In the genomic region with DNA sequence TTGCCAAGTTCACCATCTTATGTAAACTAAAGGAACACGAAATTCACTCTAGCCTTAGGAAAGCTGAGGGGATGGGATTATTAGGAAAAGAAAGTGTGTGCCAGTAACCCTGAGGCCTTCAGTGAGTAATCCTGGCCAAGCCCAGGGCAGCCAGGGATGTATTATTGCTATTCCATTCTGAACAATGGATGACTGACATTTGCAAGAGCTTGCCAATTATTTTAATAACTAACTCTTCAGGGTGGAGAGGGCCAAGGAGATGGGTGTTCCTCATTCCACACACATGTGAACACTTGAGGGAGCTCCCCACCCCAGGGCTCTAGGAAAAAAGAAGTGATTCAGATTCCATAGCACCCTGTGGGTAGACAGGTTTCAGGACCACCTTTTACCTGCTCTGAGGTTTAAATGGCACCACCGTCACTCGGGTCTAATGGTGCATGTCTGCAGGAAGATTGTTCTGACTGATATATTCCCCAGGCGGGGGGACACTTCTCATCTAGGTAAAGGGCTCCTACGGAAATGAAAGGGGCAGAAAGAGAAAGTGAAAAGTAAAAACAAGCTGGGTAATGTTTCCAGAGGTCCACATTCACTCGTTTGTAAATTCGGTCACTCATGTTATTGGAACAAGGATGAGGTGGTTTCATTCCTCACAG, we compare ENCODE assay signal across 9 cellular contexts. TPM values are rescaled to one million over a fixed set of nuclear protein-coding genes. Genes with fewer than 3 reads are reported as not detected.
A peak's percentile ranks its signal among the peaks of the same experiment; 100 is the strongest.
DNase-seq lines count a peak whose midpoint lies in the region; ATAC-seq and TF ChIP-seq lines count a peak whose summit lies in the region.
"Had no signal": no experiment of that assay in that cellular context is flagged by ENCODE, and none has a peak within 500 bp of the region (broad histone marks: within the 10 kb centered on the region; RNA-seq: fewer than 3 reads in every experiment).

No MANE protein-coding gene starts in this region.

- TF ChIP-seq RAD21 in HCT116 (IDR thresholded peaks at IDR 0.05; ENCODE audit: low read depth): no peak

- TF ChIP-seq EP300 in esophagus muscularis mucosa (IDR thresholded peaks at IDR 0.05): no peak

- RAD21 ChIA-PET in HCT116 (lab: Charles Lee; ENCODE audit: low non-redundant PET in 1 of 2, low total read pairs in 2 of 2, uncharacterized antibody in 2 of 2, unreplicated experiment in 2 of 2): interaction anchor here in 1 of 2 experiments (1.0 kb wide), 1 partner anchor 102 kb away, joined by 3 read pairs; no protein-coding TSS in a partner anchor

- no peaks in the 10 kb centered on the region for H3K27me3 ChIP-seq in HCT116 (ENCODE audit: insufficient read depth, low read length)
- no peaks in the 10 kb centered on the region for H3K27me3 ChIP-seq in subcutaneous abdominal adipose tissue (ENCODE audit: control insufficient read depth in 5 of 5, insufficient read depth in 4 of 5, low read length in 5 of 5)
- H3K27me3 ChIP-seq in esophagus muscularis mucosa: no peaks in the 10 kb centered on the region

- WGBS in esophagus muscularis mucosa: 68% methylated on average over 7 of the region's 7 CpGs

- intact Hi-C loops in HCT116 (cut with micrococcal nuclease) (no loop called here), esophagus muscularis mucosa (cut with DNase I) (no loop called here)

- DNase-seq in HCT116 (ENCODE audit: low read depth, low spot score) (no peak), NCI-H69 (lab: John Stamatoyannopoulos, UW) (peak; percentile 62), glomerular visceral epithelial cell (ENCODE audit: extremely low spot score) (peak; percentile 88), esophagus muscularis mucosa (ENCODE audit: extremely low spot score) (no peak), A172 (ENCODE audit: low spot score) (no peak)
- DNase-seq: glutamatergic neuron had no signal

- TF ChIP-seq POLR2A in HCT116 (IDR thresholded peaks at IDR 0.05; ENCODE audit: borderline replicate concordance, extremely low read depth, insufficient read depth, insufficient read length) (no peak), esophagus muscularis mucosa (IDR thresholded peaks at IDR 0.05; ENCODE audit: low read depth) (no peak)

- POLR2A ChIA-PET in HCT116 (lab: Charles Lee): interaction anchor here (1.0 kb wide), 1 partner anchor 44 kb away, joined by 3 read pairs; the partner anchor contains the start of gene CKLF

- TF ChIP-seq CTCF in HCT116 (IDR thresholded peaks at IDR 0.05 in 2 of 3, conservative IDR thresholded peaks at IDR 0.05 in 1 of 3; ENCODE audit: borderline replicate concordance in 1 of 3, insufficient read depth in 1 of 3, low read depth in 2 of 3, low read length in 2 of 3) (no peak), esophagus muscularis mucosa (IDR thresholded peaks at IDR 0.05) (no peak)

- H3K79me2 ChIP-seq in HCT116 (ENCODE audit: insufficient read depth, low read length): no peaks in the 10 kb centered on the region

- CTCF ChIA-PET in HCT116 (lab: Charles Lee): no interaction called here

- no peak overlapping the region for H3K4me2 ChIP-seq in HCT116 (ENCODE audit: low read length)

- BruUV-seq in HCT116 (replicated peaks; lab: Mats Ljungman, UMichigan): no TSS peak

- no peak overlapping the region for H3K4me3 ChIP-seq in HCT116 (replicated peaks in 1 of 2; ENCODE audit: low read depth in 1 of 2, low read length in 2 of 2)
- no peak overlapping the region for H3K4me3 ChIP-seq in subcutaneous abdominal adipose tissue (ENCODE audit: low read depth in 1 of 5, low read length in 5 of 5)
- no peak overlapping the region for H3K4me3 ChIP-seq in esophagus muscularis mucosa

- H3K4me1 ChIP-seq in HCT116 (ENCODE audit: control insufficient read depth in 1 of 2, insufficient read depth in 2 of 2, low read length in 2 of 2): peaks cover 31 to 44% of the 10 kb centered on the region in 2 experiments
- peaks cover 24 to 60% (median 58%) of the 10 kb centered on the region in 5 donors for H3K4me1 ChIP-seq in subcutaneous abdominal adipose tissue (ENCODE audit: control insufficient read depth in 5 of 5, insufficient read depth in 5 of 5, low read length in 5 of 5)
- peaks cover 43 to 59% (median 54%) of the 10 kb centered on the region in 4 donors for H3K4me1 ChIP-seq in esophagus muscularis mucosa

- H3K9me3 ChIP-seq in HCT116 (ENCODE audit: control insufficient read depth in 1 of 2, insufficient read depth in 1 of 2, low read depth in 1 of 2, low read length in 2 of 2) (no peaks in the 10 kb centered on the region), subcutaneous abdominal adipose tissue (ENCODE audit: control insufficient read depth in 5 of 5, low read length in 5 of 5) (no peaks in the 10 kb centered on the region), esophagus muscularis mucosa (no peaks in the 10 kb centered on the region)

- no peak overlapping the region for H2AFZ ChIP-seq in HCT116 (ENCODE audit: low read depth, low read length, poor library complexity, severe bottlenecking)

- no peaks in the 10 kb centered on the region; the same call in 1 of the 2 replicates for H4K20me1 ChIP-seq in HCT116 (ENCODE audit: insufficient read depth)

- ATAC-seq in HCT116: no peak
- ATAC-seq in GM18519 (IDR thresholded peaks at IDR 0.05; ENCODE audit: low FRiP score, unreplicated experiment): no peak

- H3K27ac ChIP-seq in HCT116 (ENCODE audit: low read depth, low read length): no peak overlapping the region
- peak overlapping the region; percentile 91 for H3K27ac ChIP-seq in subcutaneous abdominal adipose tissue (ENCODE audit: low read depth, low read length)
- H3K27ac ChIP-seq in esophagus muscularis mucosa (replicated peaks in 1 of 4): peak overlapping the region in 1 of 4 donors; percentile 32

- H3K36me3 ChIP-seq in HCT116 (ENCODE audit: control insufficient read depth in 1 of 2, insufficient read depth in 2 of 2, low read length in 2 of 2) (no peaks in the 10 kb centered on the region), subcutaneous abdominal adipose tissue (ENCODE audit: control insufficient read depth in 5 of 5, insufficient read depth in 5 of 5, low read length in 5 of 5) (peaks cover 0 to 30% (median 19%) of the 10 kb centered on the region in 5 donors), esophagus muscularis mucosa (peaks cover 0 to 45% (median 29%) of the 10 kb centered on the region in 4 donors)

- H3K9ac ChIP-seq in HCT116 (ENCODE audit: low read length) (0 out of 2 replicates have a peak overlapping the region, but pooled peaks have one; percentile 4), subcutaneous abdominal adipose tissue (ENCODE audit: low read length in 5 of 5) (peak overlapping the region in 1 of 5 donors; percentile 13)

- H3K9me2 ChIP-seq in HCT116 (ENCODE audit: insufficient read depth): no peaks in the 10 kb centered on the region

TF ChIP-seq in HCT116, 20 proteins besides CTCF, POLR2A, EP300 and RAD21:
- TF ChIP-seq CEBPB (IDR thresholded peaks at IDR 0.05; ENCODE audit: low read depth) (no peak), SP1 (IDR thresholded peaks at IDR 0.05; ENCODE audit: low read depth) (peak; percentile 12; the same call in 1 of the 2 replicates)
TF ChIP-seq in HCT116: peak in this region for 1.

RNA-seq across cellular contexts. Expression of gene TK2, which starts 41.5 kb away (rescaled TPM):
- total RNA-seq in HCT116 (2021; ENCODE audit: unreplicated experiment): 15.4 TPM
- 14.7 and 16.9 TPM in 2 replicates for polyA plus RNA-seq in HCT116 (2012)
- total RNA-seq in esophagus muscularis mucosa: 10 to 100 TPM; 26.3 to 35.2 (median 30.0) TPM
- total RNA-seq in A172 (2014; rRNA removed; shearing (Covaris generic)): 31.9 and 35.0 TPM in 2 replicates

RNA-seq across cellular contexts. Expression of gene CKLF, which starts 44.0 kb away (rescaled TPM):
- 38.6 TPM for total RNA-seq in HCT116 (2021; ENCODE audit: unreplicated experiment)
- 84.1 and 84.2 TPM in 2 replicates for polyA plus RNA-seq in HCT116 (2012)
- total RNA-seq in esophagus muscularis mucosa: 10 to 100 TPM; 18.1 to 28.2 (median 24.2) TPM
- 180 and 186 TPM in 2 replicates for total RNA-seq in A172 (2014; rRNA removed; shearing (Covaris generic))

RNA-seq across cellular contexts. Expression of gene CMTM1, which starts 57.9 kb away (rescaled TPM):
- total RNA-seq in HCT116 (2021; ENCODE audit: unreplicated experiment) (5.2 TPM), esophagus muscularis mucosa (1 to 10 TPM in 3 of 4 donors, not detected in 1; 1.4 to 2.0 (median 1.7) TPM)
- 2.3 TPM in 2 replicates for polyA plus RNA-seq in HCT116 (2012)
- 1.1 and 1.3 TPM in 2 replicates for total RNA-seq in A172 (2014; rRNA removed; shearing (Covaris generic))
- polyA plus RNA-seq: IgD-negative memory B cell had no signal

Comparison
In these comparisons a context has a peak if more than half of its experiments do, and no peak if none do; other contexts are left out.
1. DNase-seq: peak in NCI-H69 (single experiment) and glomerular visceral epithelial cell (single experiment); none in HCT116 (single experiment), esophagus muscularis mucosa (single experiment) and A172 (single experiment).